ENCODE assay signal across 20 cellular contexts in genomic region chr10:119448579-119449209, GRCh38.
DNase-seq lines count a peak whose midpoint lies in the region; ATAC-seq, FAIRE-seq and TF ChIP-seq lines count a peak whose summit lies in the region.
"Had no signal": no experiment of that assay in that cellular context is flagged by ENCODE, and none has a peak within 500 bp of the region (broad histone marks: within the 10 kb centered on the region; RNA-seq: fewer than 3 reads in every experiment).

No MANE protein-coding gene starts in this region.

- peaks cover 17% of the 10 kb centered on the region for H3K4me1 Mint-ChIP-seq in GM23338

- TF ChIP-seq POLR2A in IMR-90 (IDR thresholded peaks at IDR 0.05; ENCODE audit: low read depth, low read length), result no peak

- no peaks in the 10 kb centered on the region for H4K20me1 ChIP-seq in GM23338 (replicated peaks; ENCODE audit: insufficient read depth)
- peaks cover 7% of the 10 kb centered on the region for H4K20me1 ChIP-seq in IMR-90 (ENCODE audit: insufficient read depth, low read length)

- no peak overlapping the region for H3K14ac ChIP-seq in IMR-90 (replicated peaks; ENCODE audit: low read depth, low read length)

- H3K79me2 ChIP-seq in GM23338 (replicated peaks; ENCODE audit: insufficient read depth), result no peaks in the 10 kb centered on the region

- no peak overlapping the region for H2BK120ac ChIP-seq in IMR-90 (ENCODE audit: low read depth, low read length)

- H3K27ac Mint-ChIP-seq in GM23338, result no peak overlapping the region

- no peak for TF ChIP-seq CTCF in GM23338 (conservative IDR thresholded peaks at IDR 0.05; ENCODE audit: low read depth in 2 of 2)
- TF ChIP-seq CTCF in IMR-90 (conservative IDR thresholded peaks at IDR 0.05; ENCODE audit: low read depth, low read length), result no peak
- TF ChIP-seq CTCF in D721Med (IDR thresholded peaks at IDR 0.05; ENCODE audit: insufficient read depth, missing control alignments), result no peak

- intact Hi-C loops in IMR-90 (cut with micrococcal nuclease), result loop anchor here (5.0 kb wide), 2 partner anchors 94 to 311 kb away; partner anchors contain the start of gene RGS10

- H2AFZ ChIP-seq in GM23338 (no peak overlapping the region), IMR-90 (replicated peaks; ENCODE audit: low read length, poor library complexity) (no peak overlapping the region)

- BruUV-seq in IMR-90 (replicated peaks; lab: Mats Ljungman, UMichigan), result no TSS peak

- H2BK20ac ChIP-seq in IMR-90 (ENCODE audit: low read depth, low read length), result no peak overlapping the region

- in situ Hi-C loops in IMR-90 (cut with MboI; ENCODE audit: low sequenced_read_pairs), result loop anchor here (5.0 kb wide), 1 partner anchor 251 kb away; no protein-coding TSS in a partner anchor

- H4K91ac ChIP-seq in IMR-90 (ENCODE audit: insufficient read depth, low read depth, low read length), result no peak overlapping the region

- no peaks in the 10 kb centered on the region for H3K9me2 ChIP-seq in GM23338 (ENCODE audit: insufficient read depth)

- H3K79me1 ChIP-seq in IMR-90 (ENCODE audit: low read depth in 1 of 2, low read length in 2 of 2), result peaks cover 0 to 10% of the 10 kb centered on the region in 2 experiments; a peak in 1 of 4 replicates

- H3K27ac ChIP-seq in GM23338 (ENCODE audit: low read depth), result no peak overlapping the region
- H3K27ac ChIP-seq in IMR-90 (ENCODE audit: insufficient read depth, low read length), result no peak overlapping the region

- no peak for TF ChIP-seq RAD21 in IMR-90 (IDR thresholded peaks at IDR 0.05; ENCODE audit: low read length)

- peak overlapping the region; percentile 30 for H2AK9ac ChIP-seq in IMR-90 (replicated peaks; ENCODE audit: low read depth, low read length, poor library complexity)

- no peak overlapping the region for H3K9ac ChIP-seq in IMR-90 (ENCODE audit: low read depth, low read length)

- no peak overlapping the region for H3K4me3 Mint-ChIP-seq in GM23338
- H3K4me3 Mint-ChIP-seq: CD4-positive, alpha-beta memory T cell had no signal

- CTCF ChIA-PET in IMR-90 (lab: Yijun Ruan, JAX), result interaction anchor here (0.5 to 2.1 kb wide), 2 partner anchors 240 to 249 kb away, joined by 3 to 8 read pairs; no protein-coding TSS in a partner anchor

- no peak overlapping the region for H4K8ac ChIP-seq in IMR-90 (ENCODE audit: low read depth in 2 of 2, low read length in 2 of 2)

- H3K27me3 ChIP-seq in GM23338 (ENCODE audit: insufficient read depth) (no peaks in the 10 kb centered on the region), IMR-90 (ENCODE audit: control insufficient read depth, insufficient read depth, low read length) (no peaks in the 10 kb centered on the region)

- whole genome bisulfite sequencing in IMR-90 (ENCODE audit: extremely low coverage in 2 of 2, insufficient read length in 1 of 2), 2 experiments, result 81% methylated on average over 11 of the region's 17 CpGs; no CpG with 5 or more reads in 1 of the 2 experiments

- H2AK5ac ChIP-seq in IMR-90 (ENCODE audit: low read depth, low read length), result no peak overlapping the region

- H3K23ac ChIP-seq in IMR-90 (ENCODE audit: low read depth, low read length), result no peak overlapping the region

- dilution Hi-C loops in IMR-90 (cut with HindIII; ENCODE audit: low sequenced_read_pairs, unreplicated experiment), result no loop called here

- H3K18ac ChIP-seq in IMR-90 (ENCODE audit: low read depth, low read length), result no peak overlapping the region

- no peak overlapping the region for H4K5ac ChIP-seq in IMR-90 (ENCODE audit: low read depth, low read length)

- H3K36me3 ChIP-seq in GM23338 (ENCODE audit: insufficient read depth), result no peaks in the 10 kb centered on the region
- peaks cover 83% of the 10 kb centered on the region for H3K36me3 ChIP-seq in IMR-90 (ENCODE audit: control insufficient read depth, insufficient read depth, low read length)

- H3K27me3 Mint-ChIP-seq in GM23338 (ENCODE audit: insufficient read depth, low read depth, poor library complexity), result peaks cover 12% of the 10 kb centered on the region
- H3K27me3 Mint-ChIP-seq: B cell; CD4-positive, alpha-beta memory T cell had no signal

- no peaks in the 10 kb centered on the region for H3F3A ChIP-seq in GM23338 (replicated peaks; ENCODE audit: low read depth)

- H3K9me1 ChIP-seq in IMR-90 (ENCODE audit: insufficient read depth, low read length), result peaks cover 5% of the 10 kb centered on the region; the same call in 1 of the 2 replicates

- no peaks in the 10 kb centered on the region for H3K9me3 Mint-ChIP-seq in GM23338
- H3K9me3 Mint-ChIP-seq: CD4-positive, alpha-beta memory T cell had no signal

- no peak overlapping the region for H2BK5ac ChIP-seq in IMR-90 (ENCODE audit: low read depth, low read length, poor library complexity, severe bottlenecking)

- no peak for FAIRE-seq in D721Med (lab: Jason Lieb, UNC)
- FAIRE-seq: H54 had no signal

- H3K4me1 ChIP-seq in GM23338 (ENCODE audit: insufficient read depth) (no peaks in the 10 kb centered on the region), IMR-90 (ENCODE audit: control insufficient read depth, insufficient read depth, low read length) (peaks cover 6% of the 10 kb centered on the region; the same call in 1 of the 2 replicates)

- ATAC-seq in GM23338 (peak; percentile 5; the same call in 1 of the 3 replicates), IMR-90 (ENCODE audit: low read depth) (no peak)
- ATAC-seq: SK-N-SH treated with all-trans-retinoic acid at 6 μM for 48 hours had no signal

- H3K4ac ChIP-seq in IMR-90 (ENCODE audit: low read depth, low read length), result no peak overlapping the region

- POLR2A ChIA-PET in IMR-90 (lab: Charles Lee; ENCODE audit: unreplicated experiment), result no interaction called here

- H3K36me3 Mint-ChIP-seq in GM23338 (ENCODE audit: low read depth), result no peaks in the 10 kb centered on the region

- no peak overlapping the region for H3K4me3 ChIP-seq in GM23338
- no peak overlapping the region for H3K4me3 ChIP-seq in IMR-90 (ENCODE audit: insufficient read depth, low read depth, low read length)

- H2BK15ac ChIP-seq in IMR-90 (ENCODE audit: low read depth, low read length), result no peak overlapping the region

- H3K4me2 ChIP-seq in GM23338 (no peak overlapping the region), IMR-90 (ENCODE audit: low read depth, low read length) (no peak overlapping the region)

- no peak overlapping the region for H3K56ac ChIP-seq in IMR-90 (ENCODE audit: extremely low read depth, insufficient read depth, low read length)

- no peaks in the 10 kb centered on the region for H3K9me3 ChIP-seq in IMR-90 (ENCODE audit: control insufficient read depth, insufficient read depth, low read length)

- DNase-seq in GM23338 (ENCODE audit: low spot score) (no peak), IMR-90 (no peak), left kidney (ENCODE audit: low read depth, low spot score) (peak; percentile 95), retina (peak; percentile 25), GM19238 (ENCODE audit: insufficient read length, low spot score) (no peak), D721Med (ENCODE audit: insufficient read length, low spot score) (no peak)
- no peak for DNase-seq in central memory CD4-positive, alpha-beta T cell
- DNase-seq: Calu3; CD4-positive, alpha-beta memory T cell; DMS79; NCI-H1417 treated with DMSO at 0.1 percent for 48 hours; NCI-H1930; NCI-H2171; NCI-H446; NCI-H69; NK-92 treated with Interleukin-12 subunit alpha and Interleukin-12 subunit beta, amount 100 ng/mL, for 24 hours; SHP77 treated with DMSO at 0.1 percent for 48 hours had no signal

TF ChIP-seq in GM23338, 12 proteins besides CTCF, POLR2A, EP300 and RAD21 (continues in another document):
- TF ChIP-seq STAT1 (IDR thresholded peaks at IDR 0.05; ENCODE audit: unreplicated experiment), result no peak
- TF ChIP-seq ZNF114 (CRISPR knock-in tag; IDR thresholded peaks at IDR 0.05), result no peak
- no peak for TF ChIP-seq ZNF331 (CRISPR knock-in tag; IDR thresholded peaks at IDR 0.05; ENCODE audit: low read depth)

TF ChIP-seq in IMR-90, 13 proteins besides CTCF, POLR2A, EP300 and RAD21:
- TF ChIP-seq BHLHE40 (IDR thresholded peaks at IDR 0.05; ENCODE audit: low read depth, low read length) (no peak), NFE2L2 (IDR thresholded peaks at IDR 0.05; ENCODE audit: low read depth, low read length) (no peak), MAFK (IDR thresholded peaks at IDR 0.05; ENCODE audit: low read depth, low read length) (no peak), RCOR1 (IDR thresholded peaks at IDR 0.05; ENCODE audit: insufficient replicate concordance, low read length) (no peak), MXI1 (IDR thresholded peaks at IDR 0.05; ENCODE audit: borderline replicate concordance, low read depth, low read length) (no peak), CHD1 (IDR thresholded peaks at IDR 0.05; ENCODE audit: low read depth, low read length) (no peak), FOS (IDR thresholded peaks at IDR 0.05; ENCODE audit: low read depth, low read length) (no peak), SMC3 (IDR thresholded peaks at IDR 0.05; ENCODE audit: low read depth, low read length) (no peak), RFX5 (IDR thresholded peaks at IDR 0.05; ENCODE audit: low read depth, low read length) (no peak), CEBPB (IDR thresholded peaks at IDR 0.05; ENCODE audit: low read depth, low read length) (no peak), ELK1 (IDR thresholded peaks at IDR 0.05; ENCODE audit: borderline replicate concordance, low read depth, low read length) (no peak), MAZ (IDR thresholded peaks at IDR 0.05; ENCODE audit: borderline replicate concordance, low read depth, low read length) (no peak)
- TF ChIP-seq, protein P1, sequence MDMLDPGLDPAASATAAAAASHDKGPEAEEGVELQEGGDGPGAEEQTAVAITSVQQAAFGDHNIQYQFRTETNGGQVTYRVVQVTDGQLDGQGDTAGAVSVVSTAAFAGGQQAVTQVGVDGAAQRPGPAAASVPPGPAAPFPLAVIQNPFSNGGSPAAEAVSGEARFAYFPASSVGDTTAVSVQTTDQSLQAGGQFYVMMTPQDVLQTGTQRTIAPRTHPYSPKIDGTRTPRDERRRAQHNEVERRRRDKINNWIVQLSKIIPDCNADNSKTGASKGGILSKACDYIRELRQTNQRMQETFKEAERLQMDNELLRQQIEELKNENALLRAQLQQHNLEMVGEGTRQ (IDR thresholded peaks at IDR 0.05; ENCODE audit: low read depth, low read length), result no peak

Comparison
In these comparisons a context has a peak if more than half of its experiments do, and no peak if none do; other contexts are left out.
1. DNase-seq: peak in left kidney (single experiment) and retina (single experiment); none in GM23338 (single experiment), IMR-90 (single experiment), GM19238 (single experiment), D721Med (single experiment) and central memory CD4-positive, alpha-beta T cell (single experiment).